Comparison of ENCODE assay signal across 3 cellular contexts in genomic region chr7:106018566-106019338, GRCh38.
TF ChIP-seq lines count a peak whose summit lies in the region.

No MANE protein-coding gene starts in this region.

TF ChIP-seq in SK-N-SH, 30 proteins besides CTCF, POLR2A, EP300 and RAD21:
- TF ChIP-seq ZBTB33 (IDR thresholded peaks at IDR 0.05; ENCODE audit: borderline replicate concordance, low read depth) (no peak), TCF12 (IDR thresholded peaks at IDR 0.05) (0 out of 2 replicates have a peak, but pooled peaks have one; percentile 15)
TF ChIP-seq in SK-N-SH: peak in this region for 1.

TF ChIP-seq in SK-N-SH treated with all-trans-retinoic acid at 6 μM for 48 hours, 23 proteins besides CTCF, POLR2A, EP300 and RAD21:
- TF ChIP-seq ZFP30 (CRISPR knock-in tag; IDR thresholded peaks at IDR 0.05) = no peak
- no peak for TF ChIP-seq CSRNP3 (CRISPR knock-in tag; IDR thresholded peaks at IDR 0.05)
- TF ChIP-seq SNAI2 (CRISPR knock-in tag; IDR thresholded peaks at IDR 0.05) = no peak
- no peak for TF ChIP-seq TCF4 (CRISPR knock-in tag; IDR thresholded peaks at IDR 0.05; ENCODE audit: borderline replicate concordance)
- TF ChIP-seq TOX (CRISPR knock-in tag; IDR thresholded peaks at IDR 0.05; ENCODE audit: borderline replicate concordance) = no peak
- no peak for TF ChIP-seq ZNF8 (CRISPR knock-in tag; IDR thresholded peaks at IDR 0.05)
- no peak for TF ChIP-seq ISL1 (CRISPR knock-in tag; IDR thresholded peaks at IDR 0.05)
- no peak for TF ChIP-seq CSDC2 (CRISPR knock-in tag; IDR thresholded peaks at IDR 0.05)
- TF ChIP-seq GLIS3 (CRISPR knock-in tag; IDR thresholded peaks at IDR 0.05) = no peak
- no peak for TF ChIP-seq ESRRG (CRISPR knock-in tag; IDR thresholded peaks at IDR 0.05)
- no peak for TF ChIP-seq RARB (CRISPR knock-in tag; IDR thresholded peaks at IDR 0.05)
- no peak for TF ChIP-seq CREB5 (CRISPR knock-in tag; IDR thresholded peaks at IDR 0.05; ENCODE audit: low read depth)
- TF ChIP-seq ARNTL (CRISPR knock-in tag; IDR thresholded peaks at IDR 0.05; ENCODE audit: borderline replicate concordance, low read depth) = no peak
- TF ChIP-seq ZNF70 (CRISPR knock-in tag; IDR thresholded peaks at IDR 0.05) = no peak
- TF ChIP-seq OSR1 (CRISPR knock-in tag; IDR thresholded peaks at IDR 0.05) = no peak
- TF ChIP-seq ZC3H10 (CRISPR knock-in tag; IDR thresholded peaks at IDR 0.05) = no peak
TF ChIP-seq in SK-N-SH treated with all-trans-retinoic acid at 6 μM for 48 hours: peak in this region for 0.

TF ChIP-seq in H1, 55 proteins besides CTCF, POLR2A, EP300 and RAD21:
- TF ChIP-seq CEBPB (IDR thresholded peaks at IDR 0.05; ENCODE audit: low read depth, low read length) (no peak), TEAD4 (IDR thresholded peaks at IDR 0.05; ENCODE audit: low read depth, low read length) (no peak), POU5F1 (IDR thresholded peaks at IDR 0.05; ENCODE audit: low read depth, low read length) (no peak), NRF1 (IDR thresholded peaks at IDR 0.05; ENCODE audit: low read depth, low read length) (no peak), TAF7 (optimal IDR thresholded peaks at IDR 0.05; ENCODE audit: borderline replicate concordance, low read depth, low read length) (no peak), SUZ12 (IDR thresholded peaks at IDR 0.05; ENCODE audit: low read length) (no peak), RBBP5 (IDR thresholded peaks at IDR 0.05; ENCODE audit: borderline replicate concordance, low read depth, low read length) (no peak), EGR1 (IDR thresholded peaks at IDR 0.05; ENCODE audit: borderline replicate concordance, low read depth, low read length) (no peak), HDAC2 (IDR thresholded peaks at IDR 0.05; ENCODE audit: borderline replicate concordance in 1 of 2, low read depth in 2 of 2, low read length in 2 of 2) (no peak), JUN (IDR thresholded peaks at IDR 0.05; ENCODE audit: low read depth, low read length) (no peak), SIX5 (IDR thresholded peaks at IDR 0.05; ENCODE audit: low read depth, low read length) (no peak), USF2 (IDR thresholded peaks at IDR 0.05; ENCODE audit: low read length) (no peak), SRF (IDR thresholded peaks at IDR 0.05; ENCODE audit: low read depth, low read length) (no peak)
